Comparison of ENCODE assay signal across 2 cellular contexts in genomic region chr11:44790211-44790610, GRCh38.
TF ChIP-seq lines count a peak whose summit lies in the region.

No MANE protein-coding gene starts in this region.

TF ChIP-seq in IMR-90, 13 proteins besides CTCF, POLR2A, EP300 and RAD21:
- TF ChIP-seq SMC3 (IDR thresholded peaks at IDR 0.05; ENCODE audit: low read depth, low read length) (no peak), FOS (IDR thresholded peaks at IDR 0.05; ENCODE audit: low read depth, low read length) (no peak), MXI1 (IDR thresholded peaks at IDR 0.05; ENCODE audit: borderline replicate concordance, low read depth, low read length) (no peak), RFX5 (IDR thresholded peaks at IDR 0.05; ENCODE audit: low read depth, low read length) (no peak), NFE2L2 (IDR thresholded peaks at IDR 0.05; ENCODE audit: low read depth, low read length) (no peak), CEBPB (IDR thresholded peaks at IDR 0.05; ENCODE audit: low read depth, low read length) (no peak)

TF ChIP-seq in H1, 55 proteins besides CTCF, POLR2A, EP300 and RAD21:
- TF ChIP-seq NRF1 (IDR thresholded peaks at IDR 0.05; ENCODE audit: low read depth, low read length) (no peak), MAFK (IDR thresholded peaks at IDR 0.05; ENCODE audit: low read depth, low read length) (no peak), FOSL1 (IDR thresholded peaks at IDR 0.05; ENCODE audit: insufficient read depth, low read depth, low read length) (no peak)
